ENCODE assay signal across 8 cellular contexts in the genomic region with DNA sequence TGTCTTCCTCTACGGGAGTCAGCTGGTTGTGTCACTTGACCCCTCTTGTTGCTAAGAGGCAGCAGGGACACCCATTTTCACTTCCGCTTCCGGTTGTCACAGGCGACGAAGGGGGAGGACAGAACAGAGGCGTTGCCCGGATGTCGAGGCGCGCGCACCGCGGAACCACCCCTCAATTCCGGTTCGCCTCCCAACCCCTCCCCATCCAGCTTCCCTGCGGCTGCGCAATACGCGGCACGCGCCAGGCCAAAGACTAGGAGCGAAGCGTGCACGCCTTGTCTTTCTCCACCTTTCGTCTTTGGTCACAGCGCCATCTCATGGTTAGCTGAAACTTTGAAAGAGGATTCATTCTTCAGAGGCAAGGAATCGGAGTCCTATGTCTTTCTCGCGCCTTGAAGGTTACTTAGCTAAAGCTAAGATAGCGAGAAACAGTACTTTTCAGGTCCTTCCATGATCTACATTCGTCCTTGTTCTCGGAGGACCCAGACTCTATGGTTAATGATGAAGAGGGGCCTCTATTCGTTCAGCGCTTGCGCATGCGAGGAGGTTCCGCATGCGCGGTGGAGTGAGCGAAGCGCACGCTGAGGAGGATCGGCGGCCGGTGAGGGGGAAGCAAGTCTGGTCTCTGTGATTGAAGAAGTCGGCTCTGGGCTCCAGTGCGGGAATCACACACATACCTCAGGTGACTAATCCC. TPM values are rescaled to one million over a fixed set of nuclear protein-coding genes. Genes with fewer than 3 reads are reported as not detected.
DNase-seq lines count a peak whose midpoint lies in the region; ATAC-seq and TF ChIP-seq lines count a peak whose summit lies in the region.

ATP6V1D (minus strand) TSS at position 30 of the 694 bp plus-strand sequence. CDS start 106 bp downstream, outside the sequence.
EIF2S1 (plus strand) TSS at position 554 of the 694 bp plus-strand sequence. CDS start 4,440 bp downstream, outside the sequence.

- peaks cover 0 to 7% of the 10 kb centered on the region in 2 donors for H3K36me3 ChIP-seq in adrenal gland (replicated peaks in 1 of 2)
- peaks cover 0 to 27% (median 9%) of the 10 kb centered on the region in 9 donors for H3K36me3 ChIP-seq in heart left ventricle
- peaks cover 10% of the 10 kb centered on the region for H3K36me3 ChIP-seq in upper lobe of right lung

- H3K27ac ChIP-seq in adrenal gland, result peak within 1 kb of the TSS; percentile 73 to 96 (median 90)
- H3K27ac ChIP-seq in heart left ventricle, result peak within 1 kb of the TSS; percentile 89 to 99 (median 97)
- H3K27ac ChIP-seq in upper lobe of right lung, result peak within 1 kb of the TSS; percentile 96

- peak; percentile 91 for TF ChIP-seq CTCF in GM12874 (IDR thresholded peaks at IDR 0.05; ENCODE audit: insufficient read depth, low read depth, low read length)
- TF ChIP-seq CTCF in adrenal gland (IDR thresholded peaks at IDR 0.05), result peak; percentile 78 to 100 (median 96)
- TF ChIP-seq CTCF in heart left ventricle (IDR thresholded peaks at IDR 0.05), result peak in 11 of 12 donors; percentile 76 to 100 (median 94)
- peak; percentile 98 for TF ChIP-seq CTCF in upper lobe of right lung (IDR thresholded peaks at IDR 0.05)

- no peaks in the 10 kb centered on the region for H3K27me3 Mint-ChIP-seq in T-cell

- H3K4me3 ChIP-seq in adrenal gland, result peak within 1 kb of the TSS; percentile 58 to 84 (median 70)
- peak within 1 kb of the TSS; percentile 65 to 92 (median 82) for H3K4me3 ChIP-seq in heart left ventricle
- peak within 1 kb of the TSS; percentile 86 for H3K4me3 ChIP-seq in upper lobe of right lung

- peaks cover 10% of the 10 kb centered on the region for H3K36me3 Mint-ChIP-seq in T-cell

- ATAC-seq in HG02798 (IDR thresholded peaks at IDR 0.05; ENCODE audit: poor library complexity, unreplicated experiment) (peak; percentile 93), T-cell (replicated peaks in 1 of 4) (peak; percentile 88 to 96 (median 94)), heart left ventricle (peak; percentile 98 to 99 (median 98)), upper lobe of right lung (peak; percentile 98)

- H3K4me1 ChIP-seq in adrenal gland (replicated peaks in 1 of 2) (peaks cover 36 to 66% of the 10 kb centered on the region in 2 donors), heart left ventricle (peaks cover 9 to 70% (median 56%) of the 10 kb centered on the region in 12 donors), upper lobe of right lung (peaks cover 49% of the 10 kb centered on the region)

- peak within 1 kb of the TSS; percentile 95 to 97 for H3K27ac Mint-ChIP-seq in T-cell

- TF ChIP-seq POLR2A in adrenal gland (IDR thresholded peaks at IDR 0.05) (peak; percentile 69 to 72), heart left ventricle (IDR thresholded peaks at IDR 0.05) (peak in 1 of 2 donors; percentile 43)

- H3K4me1 Mint-ChIP-seq in T-cell, result peaks cover 78 to 85% (median 83%) of the 10 kb centered on the region in 3 donors

- H3K9me3 ChIP-seq in adrenal gland (replicated peaks in 1 of 3) (no peaks in the 10 kb centered on the region), heart left ventricle (no peaks in the 10 kb centered on the region), upper lobe of right lung (no peaks in the 10 kb centered on the region)

- 0% methylated on average over 32 to 47 of the region's 47 CpGs for WGBS in adrenal gland, 4 donors
- 0% methylated on average over 47 of the region's 47 CpGs for WGBS in heart left ventricle, 4 donors

- intact Hi-C loops in adrenal gland (cut with DNase I) (no loop called here), heart left ventricle (cut with DNase I) (loop anchor here in 3 of 10 donors (2.0 to 10.0 kb wide), 4 partner anchors 115 to 853 kb away; partner anchors contain the start of genes PALS1 (in 3 of the 3) and GPHN (in 1 of the 3)), posterior cingulate gyrus (cut with DNase I) (loop anchor here (5.0 to 10.0 kb wide), 3 partner anchors 118 to 335 kb away; partner anchors contain the start of genes PALS1 and RDH11), upper lobe of right lung (cut with DNase I) (no loop called here)

- DNase-seq in NCI-H1436 (lab: John Stamatoyannopoulos, UW) (peak; percentile 98), T-cell (peak; percentile 95 to 100 (median 99)), adrenal gland (peak; percentile 99 to 100 (median 99)), heart left ventricle (peak; percentile 99 to 100 (median 100)), posterior cingulate gyrus (peak; percentile 98 to 100 (median 99)), upper lobe of right lung (peak; percentile 100)

- no peaks in the 10 kb centered on the region for H3K27me3 ChIP-seq in adrenal gland
- H3K27me3 ChIP-seq in heart left ventricle, result no peaks in the 10 kb centered on the region
- H3K27me3 ChIP-seq in upper lobe of right lung, result no peaks in the 10 kb centered on the region

- CTCF ChIA-PET in T-cell (lab: Charles Lee), result interaction anchor here (0.6 to 1.6 kb wide), 15 partner anchors 9 to 1433 kb away, joined by 3 to 10 read pairs (median 4); partner anchors contain the start of genes ARG2 (in 1 of the 2), GPHN (in 1 of the 2), PALS1 (in 1 of the 2) and PIGH (in 1 of the 2)

- POLR2A ChIA-PET in T-cell (lab: Charles Lee), result interaction anchor here in 1 of 2 donors (0.7 kb wide), 1 partner anchor 852 kb away, joined by 3 read pairs; no protein-coding TSS in a partner anchor

- peak within 1 kb of the TSS; percentile 92 to 99 (median 97) for H3K4me3 Mint-ChIP-seq in T-cell

- H3K9me3 Mint-ChIP-seq in T-cell, result no peaks in the 10 kb centered on the region

RNA-seq across cellular contexts. Expression of gene ATP6V1D, which starts in this region (rescaled TPM):
- total RNA-seq in T-cell (10 to 100 TPM; 20.9 to 31.1 (median 24.5) TPM), adrenal gland (100 to 1,000 TPM; 115 to 234 (median 160) TPM), heart left ventricle (100 to 1,000 TPM; 106 to 211 (median 167) TPM), upper lobe of right lung (67.8 TPM)
- polyA plus RNA-seq in adrenal gland (100 to 1,000 TPM in 1 of 3 donors, 10 to 100 TPM in 2; 55.3 to 388 (median 62.5) TPM), heart left ventricle (100 to 1,000 TPM; 130 to 169 TPM)

RNA-seq across cellular contexts. Expression of gene EIF2S1, which starts in this region (rescaled TPM):
- total RNA-seq in T-cell, result 10 to 100 TPM; 38.8 to 66.0 (median 57.0) TPM
- total RNA-seq in adrenal gland, result 100 to 1,000 TPM in 1 of 8 donors, 10 to 100 TPM in 7; 41.8 to 141 (median 74.0) TPM
- polyA plus RNA-seq in adrenal gland, result 100 to 1,000 TPM in 1 of 3 donors, 10 to 100 TPM in 2; 15.7 to 260 (median 26.3) TPM
- total RNA-seq in heart left ventricle, result 100 to 1,000 TPM in 1 of 9 donors, 10 to 100 TPM in 8; 67.3 to 103 (median 91.7) TPM
- 100 to 1,000 TPM in 1 of 2 donors, 10 to 100 TPM in 1; 37.6 to 232 TPM for polyA plus RNA-seq in heart left ventricle
- 80.1 TPM for total RNA-seq in upper lobe of right lung

Comparison
In these comparisons a context has a peak if more than half of its experiments do, and no peak if none do; other contexts are left out.
1. Peak in every context shown above with its lines: DNase-seq, ATAC-seq, H3K4me3 ChIP-seq and H3K27ac ChIP-seq.